Comparison of ENCODE assay signal across 8 cellular contexts in genomic region chr5:126354012-126354856, GRCh38.
A peak's percentile ranks its signal among the peaks of the same experiment; 100 is the strongest.
DNase-seq lines count a peak whose midpoint lies in the region; ATAC-seq, FAIRE-seq and TF ChIP-seq lines count a peak whose summit lies in the region.

No MANE protein-coding gene starts in this region.

- intact Hi-C loops in activated CD8-positive, alpha-beta T cell treated with anti-CD3 and anti-CD28 coated beads for 36 hours (cut with micrococcal nuclease), result loop anchor here (2.0 to 5.0 kb wide), 2 partner anchors 148 to 185 kb away; no protein-coding TSS in a partner anchor

- H3K27me3 Mint-ChIP-seq in activated CD8-positive, alpha-beta T cell treated with anti-CD3 and anti-CD28 coated beads for 36 hours, result no peaks in the 10 kb centered on the region
- no peaks in the 10 kb centered on the region for H3K27me3 Mint-ChIP-seq in progenitor cell of endocrine pancreas

- peak; percentile 94 for FAIRE-seq in GM18507 (lab: Jason Lieb, UNC)

- peak; percentile 80 for DNase-seq in AG20443 (ENCODE audit: low spot score)
- no peak for DNase-seq in GM18507 (ENCODE audit: extremely low spot score, insufficient read length, low read depth)
- DNase-seq in NCI-H1694 (lab: John Stamatoyannopoulos, UW), result peak; percentile 47
- no peak for DNase-seq in activated CD8-positive, alpha-beta T cell treated with anti-CD3 and anti-CD28 coated beads for 36 hours
- DNase-seq in foreskin melanocyte, result peak; percentile 94
- no peak for DNase-seq in progenitor cell of endocrine pancreas (ENCODE audit: low spot score, unreplicated experiment)

- TF ChIP-seq CTCF in activated CD8-positive, alpha-beta T cell treated with anti-CD3 and anti-CD28 coated beads for 36 hours (IDR thresholded peaks at IDR 0.05), result peak; percentile 69
- peak; percentile 48 for TF ChIP-seq CTCF in progenitor cell of endocrine pancreas (IDR thresholded peaks at IDR 0.05; ENCODE audit: unreplicated experiment)

- no peaks in the 10 kb centered on the region for H3K9me3 Mint-ChIP-seq in activated CD8-positive, alpha-beta T cell treated with anti-CD3 and anti-CD28 coated beads for 36 hours
- no peaks in the 10 kb centered on the region for H3K9me3 Mint-ChIP-seq in progenitor cell of endocrine pancreas (ENCODE audit: low read depth)

- CTCF ChIA-PET in activated CD8-positive, alpha-beta T cell treated with anti-CD3 and anti-CD28 coated beads for 36 hours (lab: Charles Lee), result interaction anchor here (0.7 to 15.5 kb wide), 23 partner anchors 10 to 251 kb away, joined by 3 to 206 read pairs (median 4); partner anchors contain the start of gene PHAX

- peak overlapping the region; percentile 47 for H3K27ac Mint-ChIP-seq in activated CD8-positive, alpha-beta T cell treated with anti-CD3 and anti-CD28 coated beads for 36 hours
- no peak overlapping the region for H3K27ac Mint-ChIP-seq in progenitor cell of endocrine pancreas

- H3K36me3 Mint-ChIP-seq in activated CD8-positive, alpha-beta T cell treated with anti-CD3 and anti-CD28 coated beads for 36 hours (ENCODE audit: low read depth), result no peaks in the 10 kb centered on the region
- no peaks in the 10 kb centered on the region for H3K36me3 Mint-ChIP-seq in progenitor cell of endocrine pancreas (ENCODE audit: insufficient read depth)

- POLR2A ChIA-PET in activated CD8-positive, alpha-beta T cell treated with anti-CD3 and anti-CD28 coated beads for 36 hours (lab: Charles Lee), result no interaction called here

- peak overlapping the region; percentile 57 for H3K4me3 Mint-ChIP-seq in activated CD8-positive, alpha-beta T cell treated with anti-CD3 and anti-CD28 coated beads for 36 hours
- no peak overlapping the region for H3K4me3 Mint-ChIP-seq in progenitor cell of endocrine pancreas (ENCODE audit: low read depth)

- H3K4me1 Mint-ChIP-seq in activated CD8-positive, alpha-beta T cell treated with anti-CD3 and anti-CD28 coated beads for 36 hours (ENCODE audit: low read depth), result peaks cover 14% of the 10 kb centered on the region
- H3K4me1 Mint-ChIP-seq in progenitor cell of endocrine pancreas (ENCODE audit: low read depth), result peaks cover 25% of the 10 kb centered on the region

- ATAC-seq in activated CD8-positive, alpha-beta T cell treated with anti-CD3 and anti-CD28 coated beads for 36 hours, result peak; percentile 75
- no peak for ATAC-seq in HG02981 (IDR thresholded peaks at IDR 0.05; ENCODE audit: unreplicated experiment)
- ATAC-seq in HG03095 (IDR thresholded peaks at IDR 0.05; ENCODE audit: unreplicated experiment), result no peak

Comparison
In these comparisons a context has a peak if more than half of its experiments do, and no peak if none do; other contexts are left out.
1. DNase-seq: peak in AG20443 (single experiment), NCI-H1694 (single experiment) and foreskin melanocyte (single experiment); none in GM18507 (single experiment), activated CD8-positive, alpha-beta T cell treated with anti-CD3 and anti-CD28 coated beads for 36 hours (single experiment) and progenitor cell of endocrine pancreas (single experiment).